Comparison of ENCODE assay signal across 11 cellular contexts in genomic region chr1:74223453-74223852, GRCh38. TPM values are rescaled to one million over a fixed set of nuclear protein-coding genes. Genes with fewer than 3 reads are reported as not detected.
"Had no signal": no experiment of that assay in that cellular context is flagged by ENCODE, and none has a peak within 500 bp of the region (broad histone marks: within the 10 kb centered on the region; RNA-seq: fewer than 3 reads in every experiment).

No MANE protein-coding gene starts in this region.

- ATAC-seq: GM23338, HCT116 had no signal

- H3K27ac Mint-ChIP-seq: GM23338, HFFc6 had no signal

- H3K9me3 ChIP-seq: HAP-1 had no signal

- H3K9ac ChIP-seq: GM23248 had no signal

- H3K4me3 Mint-ChIP-seq: GM23338, HFFc6 had no signal

- FAIRE-seq: H1, H54 had no signal

- DNase-seq: GM23248, GOT3, H7, HCEC 1CT, HFFc6 had no signal

- H3K4me1 Mint-ChIP-seq: GM23338 had no signal

- H3K4me3 ChIP-seq: GM23248, GM23338, HAP-1 had no signal

- H3K36me3 ChIP-seq: HAP-1 had no signal

- H3K9me3 Mint-ChIP-seq: GM23338 had no signal

- H3K4me2 ChIP-seq: GM23338 had no signal

- H2AFZ ChIP-seq: GM23248, GM23338 had no signal

- H3K4me1 ChIP-seq: HAP-1 had no signal

- H3K27ac ChIP-seq: GM23248 had no signal

RNA-seq across cellular contexts. Expression of gene TNNI3K, which starts 11.7 kb away (rescaled TPM):
- total RNA-seq: GM23248, GM23338, H4, H7, HFFc6 had no signal
